ENCODE assay signal across 1 cellular context in the genomic region with DNA sequence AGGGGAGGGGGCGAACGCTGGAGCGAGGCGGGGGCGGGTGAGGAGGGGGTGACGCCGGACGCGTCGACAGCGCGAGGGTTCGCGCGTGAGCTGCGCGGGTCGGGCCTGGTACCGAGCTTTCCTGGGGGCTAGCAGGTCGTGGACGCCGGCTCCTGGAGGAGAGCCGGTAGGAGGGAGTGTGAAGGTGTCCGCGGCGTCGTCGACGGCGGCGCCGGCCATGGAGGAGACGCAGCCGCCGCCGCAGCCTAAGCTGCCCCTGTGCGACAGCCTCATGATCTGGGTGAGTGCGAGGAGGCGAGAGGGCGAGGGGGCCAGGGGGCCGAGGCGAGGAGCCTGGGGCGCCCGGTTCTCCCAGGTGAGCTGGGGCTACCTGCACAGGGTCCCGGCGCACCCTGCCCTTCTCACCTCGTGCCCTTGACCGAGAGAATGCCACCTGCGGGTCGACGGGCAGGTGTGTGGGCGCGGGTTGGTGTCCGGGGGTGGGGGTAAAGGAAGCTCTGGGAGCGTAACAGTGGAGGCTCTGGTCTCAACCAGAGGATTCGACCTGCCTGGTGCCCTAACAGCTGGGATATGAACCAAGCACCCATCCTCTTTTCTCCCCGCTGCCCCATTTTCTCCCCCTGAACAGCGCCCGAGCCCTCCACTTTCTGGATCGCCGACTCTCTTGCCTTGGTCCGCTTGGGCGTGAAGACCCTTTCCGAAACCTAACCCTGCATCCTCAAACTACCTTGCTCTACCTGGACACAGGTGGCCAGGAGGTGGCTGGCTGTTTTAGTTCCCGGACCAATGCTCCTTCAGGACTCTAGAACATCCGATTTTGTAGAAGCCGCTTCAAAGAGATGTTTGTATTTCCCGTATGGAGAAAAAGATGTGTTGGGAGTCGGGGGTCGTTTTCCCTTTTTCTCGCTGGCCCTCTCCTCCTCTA.
TF ChIP-seq lines count a peak whose summit lies in the region.

TSS of gene HOOK1 (plus strand) at position 49 of the 925 bp plus-strand sequence. CDS start at position 218, 169 bp downstream.

TF ChIP-seq in HepG2, 621 proteins besides CTCF, POLR2A, EP300 and RAD21 (continued from another document and continues in another):
- no peak for TF ChIP-seq KIAA2018 (CRISPR knock-in tag; IDR thresholded peaks at IDR 0.05; ENCODE audit: borderline replicate concordance)
- no peak for TF ChIP-seq POLR2AphosphoS2 (IDR thresholded peaks at IDR 0.05; ENCODE audit: low read depth, low read length)
- no peak for TF ChIP-seq ZBTB3 (CRISPR knock-in tag; IDR thresholded peaks at IDR 0.05; ENCODE audit: borderline replicate concordance, low read depth)
- no peak for TF ChIP-seq ZNF546 (CRISPR knock-in tag; conservative IDR thresholded peaks at IDR 0.05)
- TF ChIP-seq ZC3H4 (CRISPR knock-in tag; IDR thresholded peaks at IDR 0.05; ENCODE audit: borderline replicate concordance): no peak
- no peak for TF ChIP-seq ZNF367 (CRISPR knock-in tag; IDR thresholded peaks at IDR 0.05; ENCODE audit: borderline replicate concordance)
- no peak for TF ChIP-seq ZNF136 (CRISPR knock-in tag; IDR thresholded peaks at IDR 0.05; ENCODE audit: low read depth)
- peak; percentile 62; the same call in 1 of the 2 replicates for TF ChIP-seq DMAP1 (CRISPR knock-in tag; IDR thresholded peaks at IDR 0.05)
- no peak for TF ChIP-seq ZNF773 (CRISPR knock-in tag; IDR thresholded peaks at IDR 0.05; ENCODE audit: borderline replicate concordance)
- no peak for TF ChIP-seq SSRP1 (CRISPR knock-in tag; IDR thresholded peaks at IDR 0.05)
- TF ChIP-seq BHLHE40 (IDR thresholded peaks at IDR 0.05; ENCODE audit: low read length): 0 out of 2 replicates have a peak, but pooled peaks have one; percentile 43
- TF ChIP-seq GMEB1 (CRISPR knock-in tag; IDR thresholded peaks at IDR 0.05; ENCODE audit: borderline replicate concordance): peak; percentile 61; the same call in 1 of the 2 replicates
- TF ChIP-seq, protein P1, sequence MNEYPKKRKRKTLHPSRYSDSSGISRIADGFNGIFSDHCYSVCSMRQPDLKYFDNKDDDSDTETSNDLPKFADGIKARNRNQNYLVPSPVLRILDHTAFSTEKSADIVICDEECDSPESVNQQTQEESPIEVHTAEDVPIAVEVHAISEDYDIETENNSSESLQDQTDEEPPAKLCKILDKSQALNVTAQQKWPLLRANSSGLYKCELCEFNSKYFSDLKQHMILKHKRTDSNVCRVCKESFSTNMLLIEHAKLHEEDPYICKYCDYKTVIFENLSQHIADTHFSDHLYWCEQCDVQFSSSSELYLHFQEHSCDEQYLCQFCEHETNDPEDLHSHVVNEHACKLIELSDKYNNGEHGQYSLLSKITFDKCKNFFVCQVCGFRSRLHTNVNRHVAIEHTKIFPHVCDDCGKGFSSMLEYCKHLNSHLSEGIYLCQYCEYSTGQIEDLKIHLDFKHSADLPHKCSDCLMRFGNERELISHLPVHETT (CRISPR knock-in tag; conservative IDR thresholded peaks at IDR 0.05): 0 out of 2 replicates have a peak, but pooled peaks have one; percentile 31
- TF ChIP-seq KLF16 (CRISPR knock-in tag; IDR thresholded peaks at IDR 0.05): no peak
- TF ChIP-seq MAFF (IDR thresholded peaks at IDR 0.05; ENCODE audit: low read depth, low read length): no peak
- TF ChIP-seq NR2F1 (CRISPR knock-in tag; IDR thresholded peaks at IDR 0.05): no peak
- no peak for TF ChIP-seq ZNF207 (IDR thresholded peaks at IDR 0.05; ENCODE audit: borderline replicate concordance)
- TF ChIP-seq CEBPZ (IDR thresholded peaks at IDR 0.05; ENCODE audit: low read length): no peak
- no peak for TF ChIP-seq BCL6 (CRISPR knock-in tag; IDR thresholded peaks at IDR 0.05)
- no peak for TF ChIP-seq ONECUT2 (CRISPR knock-in tag; IDR thresholded peaks at IDR 0.05)
- no peak for TF ChIP-seq SNAI1 (CRISPR knock-in tag; IDR thresholded peaks at IDR 0.05; ENCODE audit: borderline replicate concordance)
- no peak for TF ChIP-seq ZNF674 (CRISPR knock-in tag; IDR thresholded peaks at IDR 0.05; ENCODE audit: low read depth)
- TF ChIP-seq HDAC6 (IDR thresholded peaks at IDR 0.05; ENCODE audit: low read depth, low read length): no peak
- TF ChIP-seq ZNF549 (CRISPR knock-in tag; IDR thresholded peaks at IDR 0.05): no peak
- TF ChIP-seq ZNF768 (CRISPR knock-in tag; IDR thresholded peaks at IDR 0.05): peak; percentile 51; the same call in 1 of the 2 replicates
- TF ChIP-seq, protein P2, sequence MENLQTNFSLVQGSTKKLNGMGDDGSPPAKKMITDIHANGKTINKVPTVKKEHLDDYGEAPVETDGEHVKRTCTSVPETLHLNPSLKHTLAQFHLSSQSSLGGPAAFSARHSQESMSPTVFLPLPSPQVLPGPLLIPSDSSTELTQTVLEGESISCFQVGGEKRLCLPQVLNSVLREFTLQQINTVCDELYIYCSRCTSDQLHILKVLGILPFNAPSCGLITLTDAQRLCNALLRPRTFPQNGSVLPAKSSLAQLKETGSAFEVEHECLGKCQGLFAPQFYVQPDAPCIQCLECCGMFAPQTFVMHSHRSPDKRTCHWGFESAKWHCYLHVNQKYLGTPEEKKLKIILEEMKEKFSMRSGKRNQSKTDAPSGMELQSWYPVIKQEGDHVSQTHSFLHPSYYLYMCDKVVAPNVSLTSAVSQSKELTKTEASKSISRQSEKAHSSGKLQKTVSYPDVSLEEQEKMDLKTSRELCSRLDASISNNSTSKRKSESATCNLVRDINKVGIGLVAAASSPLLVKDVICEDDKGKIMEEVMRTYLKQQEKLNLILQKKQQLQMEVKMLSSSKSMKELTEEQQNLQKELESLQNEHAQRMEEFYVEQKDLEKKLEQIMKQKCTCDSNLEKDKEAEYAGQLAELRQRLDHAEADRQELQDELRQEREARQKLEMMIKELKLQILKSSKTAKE (CRISPR knock-in tag; IDR thresholded peaks at IDR 0.05; ENCODE audit: borderline replicate concordance): 0 out of 2 replicates have a peak, but pooled peaks have one; percentile 29
- no peak for TF ChIP-seq DRAP1 (CRISPR knock-in tag; IDR thresholded peaks at IDR 0.05)
- no peak for TF ChIP-seq ZNF34 (CRISPR knock-in tag; IDR thresholded peaks at IDR 0.05; ENCODE audit: borderline replicate concordance)
- TF ChIP-seq MXD4 (CRISPR knock-in tag; IDR thresholded peaks at IDR 0.05): no peak
- TF ChIP-seq ZNF552 (CRISPR knock-in tag; IDR thresholded peaks at IDR 0.05; ENCODE audit: borderline replicate concordance): no peak
- TF ChIP-seq RXRB (CRISPR knock-in tag; IDR thresholded peaks at IDR 0.05; ENCODE audit: borderline replicate concordance): no peak; the same call in 1 of the 2 replicates
- no peak for TF ChIP-seq ZNF24 (IDR thresholded peaks at IDR 0.05)
- no peak for TF ChIP-seq ZNF460 (CRISPR knock-in tag; IDR thresholded peaks at IDR 0.05; ENCODE audit: borderline replicate concordance)
- TF ChIP-seq SRSF9 (IDR thresholded peaks at IDR 0.05; ENCODE audit: borderline replicate concordance, insufficient read depth, low read depth, low read length, poor library complexity, severe bottlenecking): no peak
- no peak for TF ChIP-seq KLF9 (CRISPR knock-in tag; IDR thresholded peaks at IDR 0.05; ENCODE audit: low read depth)
- TF ChIP-seq NAIF1 (CRISPR knock-in tag; IDR thresholded peaks at IDR 0.05; ENCODE audit: borderline replicate concordance): no peak
- peak; percentile 40 for TF ChIP-seq KDM2A (CRISPR knock-in tag; IDR thresholded peaks at IDR 0.05; ENCODE audit: borderline replicate concordance, low read depth)
